In the genomic region with DNA sequence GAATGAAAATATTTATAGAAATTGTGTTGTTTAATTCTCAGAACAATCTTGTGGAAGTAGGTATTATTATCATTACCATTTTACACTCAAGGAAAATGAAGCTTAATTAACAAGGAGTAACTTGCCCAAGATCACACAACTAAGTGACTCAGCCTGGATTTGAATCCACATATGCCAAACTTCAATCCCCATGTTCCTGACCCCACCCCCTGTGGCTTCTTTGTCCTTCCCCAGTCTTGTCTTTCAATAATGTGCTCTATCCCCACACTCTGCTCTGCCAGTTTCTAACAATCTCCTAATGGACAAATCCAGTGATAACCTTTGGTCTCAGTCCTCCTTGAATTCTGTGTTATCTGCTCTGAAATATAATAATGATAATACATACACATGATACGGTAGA, we compare ENCODE assay signal across 26 cellular contexts.
A peak's percentile ranks its signal among the peaks of the same experiment; 100 is the strongest.
DNase-seq lines count a peak whose midpoint lies in the region; ATAC-seq, FAIRE-seq and TF ChIP-seq lines count a peak whose summit lies in the region.
"Had no signal": no experiment of that assay in that cellular context is flagged by ENCODE, and none has a peak within 500 bp of the region (broad histone marks: within the 10 kb centered on the region; RNA-seq: fewer than 3 reads in every experiment).

No MANE protein-coding gene starts in this region.

- no peak overlapping the region for H3K23ac ChIP-seq in mesendoderm (ENCODE audit: low read length)

- FAIRE-seq in bronchial epithelial cell (lab: Jason Lieb, UNC) = no peak
- FAIRE-seq: A549, D721Med, GM12878, GM19239 had no signal

- no peak overlapping the region for H4K8ac ChIP-seq in mesendoderm (ENCODE audit: low read depth, low read length)

- H3K4me3 ChIP-seq in H7 (ENCODE audit: insufficient read depth, low read depth, low read length) (no peak overlapping the region), bronchial epithelial cell (ENCODE audit: low read depth, low read length) (no peak overlapping the region), mesendoderm (ENCODE audit: low read length) (no peak overlapping the region)
- H3K4me3 ChIP-seq: A549; BLaER1 treated with 17β-estradiol and CSF1 and Interleukin-3, amounts not matched to agents 10 nM and 100 nM; GM12878; HAP-1 had no signal

- no peak overlapping the region for H3K27ac ChIP-seq in mesendoderm (ENCODE audit: low read depth, low read length)
- H3K27ac ChIP-seq: A549; BLaER1 treated with 17β-estradiol and CSF1 and Interleukin-3, amounts not matched to agents 10 nM and 100 nM had no signal

- ATAC-seq in esophagus mucosa (peak; percentile 57), GM21390 (IDR thresholded peaks at IDR 0.05; ENCODE audit: unreplicated experiment) (no peak)
- ATAC-seq: A549, GM12878 had no signal

- peaks cover 5% of the 10 kb centered on the region for H3K4me1 ChIP-seq in mesendoderm (ENCODE audit: control insufficient read depth, low read depth, low read length)
- H3K4me1 ChIP-seq: A549; BE2C; BLaER1 treated with 17β-estradiol and CSF1 and Interleukin-3, amounts not matched to agents 10 nM and 100 nM; HAP-1 had no signal

- H2BK15ac ChIP-seq in mesendoderm (replicated peaks; ENCODE audit: low read depth) = no peak overlapping the region

- WGBS in mesendoderm (ENCODE audit: extremely low coverage, insufficient coverage, low lambda C conversion rate) = no CpG with 5 or more reads among the region's 1 CpG

- H3K79me2 ChIP-seq in mesendoderm (ENCODE audit: control insufficient read depth, insufficient read depth, low read length) = no peaks in the 10 kb centered on the region

- no peak overlapping the region for H2BK5ac ChIP-seq in mesendoderm (ENCODE audit: low read length)

- H3K9ac ChIP-seq in mesendoderm (ENCODE audit: low read length) = no peak overlapping the region
- H3K9ac ChIP-seq: BLaER1 treated with 17β-estradiol and CSF1 and Interleukin-3, amounts not matched to agents 10 nM and 100 nM had no signal

- no peak overlapping the region for H4K5ac ChIP-seq in mesendoderm (ENCODE audit: low read length)

- no peak overlapping the region for H3K4me2 ChIP-seq in mesendoderm (ENCODE audit: low read length)
- H3K4me2 ChIP-seq: A549; BLaER1 treated with 17β-estradiol and CSF1 and Interleukin-3, amounts not matched to agents 10 nM and 100 nM had no signal

- no peaks in the 10 kb centered on the region for H3K79me1 ChIP-seq in mesendoderm (ENCODE audit: low read length)

- no peak overlapping the region for H3K56ac ChIP-seq in mesendoderm (ENCODE audit: low read length)

- H2BK120ac ChIP-seq in mesendoderm (ENCODE audit: low read depth, low read length) = no peak overlapping the region

- H2AK5ac ChIP-seq in mesendoderm (ENCODE audit: low read length) = no peak overlapping the region

- no peak overlapping the region for H3K18ac ChIP-seq in mesendoderm (ENCODE audit: low read length)

- H3K36me3 ChIP-seq in H7 (replicated peaks; ENCODE audit: control insufficient read depth, insufficient read depth, low read length) = no peaks in the 10 kb centered on the region
- H3K36me3 ChIP-seq in bronchial epithelial cell (ENCODE audit: control insufficient read depth, insufficient read depth, low read length) = no peaks in the 10 kb centered on the region
- H3K36me3 ChIP-seq in mesendoderm (ENCODE audit: control insufficient read depth, insufficient read depth, low read length) = no peaks in the 10 kb centered on the region
- H3K36me3 ChIP-seq: BE2C; BLaER1 treated with 17β-estradiol and CSF1 and Interleukin-3, amounts not matched to agents 10 nM and 100 nM; HAP-1 had no signal

- TF ChIP-seq CTCF in bronchial epithelial cell (IDR thresholded peaks at IDR 0.05; ENCODE audit: insufficient read depth, low read length, severe bottlenecking) = no peak

- H3K27me3 ChIP-seq in H7 (ENCODE audit: control insufficient read depth, insufficient read depth, low read length) (no peaks in the 10 kb centered on the region), bronchial epithelial cell (ENCODE audit: control insufficient read depth, insufficient read depth, low read length) (no peaks in the 10 kb centered on the region), mesendoderm (ENCODE audit: insufficient read depth, low read length, poor library complexity) (no peaks in the 10 kb centered on the region)
- H3K27me3 ChIP-seq: BLaER1 treated with 17β-estradiol and CSF1 and Interleukin-3, amounts not matched to agents 10 nM and 100 nM had no signal

- DNase-seq in H7 (peak; percentile 13), bronchial epithelial cell (ENCODE audit: low read depth) (peak; percentile 23), mesendoderm (peak; percentile 51), NCI-H82 treated with DMSO at 0.1 percent for 48 hours (lab: John Stamatoyannopoulos, UW; ENCODE audit: unreplicated experiment) (no peak), HT-29 (ENCODE audit: low spot score) (no peak)
- no peak for DNase-seq in activated effector memory CD4-positive, alpha-beta T cell treated with Interleukin-2 at 50 U/mL for 16 hours
- DNase-seq: 8988T; ACHN; AML-193; BE2C; CD4-positive, alpha-beta T cell; CD8-positive, alpha-beta memory T cell; DMS 273 treated with DMSO at 0.1 percent for 48 hours; DMS79; EL; GDM1; GOT3; HFFc6 had no signal

- no peak overlapping the region for H3K4ac ChIP-seq in mesendoderm (ENCODE audit: low read depth, low read length)

Comparison
In these comparisons a context has a peak if more than half of its experiments do, and no peak if none do; other contexts are left out.
1. DNase-seq: peak in H7 (single experiment), bronchial epithelial cell (single experiment) and mesendoderm (single experiment); none in NCI-H82 treated with DMSO at 0.1 percent for 48 hours (single experiment), activated effector memory CD4-positive, alpha-beta T cell treated with Interleukin-2 at 50 U/mL for 16 hours (single experiment) and HT-29 (single experiment).